ENCODE assay signal across 14 cellular contexts in genomic region chr12:89695830-89696229, GRCh38. TPM values are rescaled to one million over a fixed set of nuclear protein-coding genes. Genes with fewer than 3 reads are reported as not detected.
DNase-seq lines count a peak whose midpoint lies in the region; ATAC-seq, FAIRE-seq and TF ChIP-seq lines count a peak whose summit lies in the region.
"Had no signal": no experiment of that assay in that cellular context is flagged by ENCODE, and none has a peak within 500 bp of the region (broad histone marks: within the 10 kb centered on the region; RNA-seq: fewer than 3 reads in every experiment).

No MANE protein-coding gene starts in this region.

- H2AFZ ChIP-seq in keratinocyte (ENCODE audit: control insufficient read depth, low read length), result no peak overlapping the region

- no peak overlapping the region for H3K27ac ChIP-seq in keratinocyte (ENCODE audit: control insufficient read depth, insufficient read depth, low read length)
- H3K27ac ChIP-seq: C4-2B, right atrium auricular region had no signal

- TF ChIP-seq CTCF in keratinocyte (optimal IDR thresholded peaks at IDR 0.05 in 1 of 3, IDR thresholded peaks at IDR 0.05 in 1 of 3, conservative IDR thresholded peaks at IDR 0.05 in 1 of 3; ENCODE audit: extremely low read depth in 1 of 3, insufficient read depth in 2 of 3, low read length in 3 of 3), result no peak

- no peaks in the 10 kb centered on the region for H3K9me1 ChIP-seq in keratinocyte (ENCODE audit: control insufficient read depth, extremely low read depth, insufficient read depth, low read length)

- H3K36me3 ChIP-seq in keratinocyte (ENCODE audit: control insufficient read depth in 2 of 2, extremely low read depth in 1 of 2, insufficient read depth in 2 of 2, low read length in 2 of 2) (peaks cover 0 to 4% of the 10 kb centered on the region in 2 experiments), MG63 (no peaks in the 10 kb centered on the region)
- H3K36me3 ChIP-seq: right atrium auricular region had no signal

- FAIRE-seq in GM18507 (lab: Jason Lieb, UNC) (peak; percentile 86), keratinocyte (lab: Jason Lieb, UNC) (peak; percentile 43)

- no peak overlapping the region for H3K4me3 ChIP-seq in keratinocyte (ENCODE audit: control insufficient read depth in 2 of 3, extremely low read depth in 1 of 3, insufficient read depth in 2 of 3, low read depth in 1 of 3, low read length in 3 of 3)
- no peak overlapping the region for H3K4me3 ChIP-seq in MG63
- H3K4me3 ChIP-seq: right atrium auricular region had no signal

- peaks cover 70% of the 10 kb centered on the region for H3K79me2 ChIP-seq in keratinocyte (ENCODE audit: control insufficient read depth, insufficient read depth, low read length)

- H3K9me3 ChIP-seq in keratinocyte (ENCODE audit: control insufficient read depth, low read depth, low read length) (no peaks in the 10 kb centered on the region), MG63 (no peaks in the 10 kb centered on the region)
- H3K9me3 ChIP-seq: right atrium auricular region had no signal

- DNase-seq in GM18507 (ENCODE audit: extremely low spot score, insufficient read length, low read depth) (no peak), keratinocyte (ENCODE audit: low read depth, low spot score) (no peak), NCI-H2227 treated with DMSO at 0.1 percent for 48 hours (lab: John Stamatoyannopoulos, UW) (no peak), MG63 (no peak)
- no peak for DNase-seq in activated naive CD4-positive, alpha-beta T cell treated with Interleukin-2 at 50 U/mL for 16 hours
- DNase-seq: aorta, immature natural killer cell, NCI-H526, SHP77 treated with DMSO at 0.1 percent for 48 hours had no signal

- peaks cover 3% of the 10 kb centered on the region for H3K4me1 ChIP-seq in keratinocyte (ENCODE audit: control insufficient read depth, extremely low read depth, insufficient read depth, low read length)

- H3K4me2 ChIP-seq in keratinocyte (ENCODE audit: control insufficient read depth, extremely low read depth, insufficient read depth, low read depth, low read length), result no peak overlapping the region

- ATAC-seq in GM21381 (IDR thresholded peaks at IDR 0.05; ENCODE audit: unreplicated experiment) (peak; percentile 63), HG03432 (IDR thresholded peaks at IDR 0.05; ENCODE audit: unreplicated experiment) (peak; percentile 57), HG03439 (IDR thresholded peaks at IDR 0.05; ENCODE audit: unreplicated experiment) (no peak)

- H3K27me3 ChIP-seq in keratinocyte (ENCODE audit: control insufficient read depth, extremely low read depth, insufficient read depth, low read length) (no peaks in the 10 kb centered on the region), MG63 (no peaks in the 10 kb centered on the region)
- H3K27me3 ChIP-seq: right atrium auricular region had no signal

- no peak overlapping the region for H3K9ac ChIP-seq in keratinocyte (ENCODE audit: control insufficient read depth, extremely low read depth, insufficient read depth, low read length)

- dilution Hi-C loops in keratinocyte (cut with MboI; ENCODE audit: extremely low pct_ligation_motif_present, low sequenced_read_pairs), result no loop called here

- peaks cover 2% of the 10 kb centered on the region for H4K20me1 ChIP-seq in keratinocyte (ENCODE audit: control insufficient read depth, extremely low read depth, insufficient read depth, low read length)

RNA-seq across cellular contexts. Expression of gene ATP2B1, which starts 12.8 kb away (rescaled TPM):
- 16.4 to 24.6 TPM (median 16.8 TPM) in 3 replicates for polyA plus RNA-seq in keratinocyte
- 25.9 TPM for polyA plus RNA-seq in keratinocyte (2011; ENCODE audit: low read depth)
- polyA plus RNA-seq in keratinocyte (2011; cell fraction: cytosol; rRNA removed), result 7.0 and 12.9 TPM in 2 replicates
- polyA plus RNA-seq in keratinocyte (2011; cell fraction: nucleus; rRNA removed), result 42.6 and 56.0 TPM in 2 replicates
- polyA plus RNA-seq in keratinocyte (2012; ENCODE audit: low replicate concordance), result 19.3 and 21.5 TPM in 2 replicates
- polyA minus RNA-seq in keratinocyte, result 7.5 to 50.0 TPM (median 24.9 TPM) in 3 replicates
- polyA minus RNA-seq in keratinocyte (2011; cell fraction: cytosol; rRNA and poly(A)+ RNA removed), result 10.0 TPM
- polyA minus RNA-seq in keratinocyte (2011; cell fraction: nucleus; rRNA and poly(A)+ RNA removed), result 51.7 and 95.3 TPM in 2 replicates
- total RNA-seq in MG63 (2014; rRNA removed; shearing (Covaris generic); ENCODE audit: low replicate concordance), result 14.3 and 22.4 TPM in 2 replicates
